In the genomic region with DNA sequence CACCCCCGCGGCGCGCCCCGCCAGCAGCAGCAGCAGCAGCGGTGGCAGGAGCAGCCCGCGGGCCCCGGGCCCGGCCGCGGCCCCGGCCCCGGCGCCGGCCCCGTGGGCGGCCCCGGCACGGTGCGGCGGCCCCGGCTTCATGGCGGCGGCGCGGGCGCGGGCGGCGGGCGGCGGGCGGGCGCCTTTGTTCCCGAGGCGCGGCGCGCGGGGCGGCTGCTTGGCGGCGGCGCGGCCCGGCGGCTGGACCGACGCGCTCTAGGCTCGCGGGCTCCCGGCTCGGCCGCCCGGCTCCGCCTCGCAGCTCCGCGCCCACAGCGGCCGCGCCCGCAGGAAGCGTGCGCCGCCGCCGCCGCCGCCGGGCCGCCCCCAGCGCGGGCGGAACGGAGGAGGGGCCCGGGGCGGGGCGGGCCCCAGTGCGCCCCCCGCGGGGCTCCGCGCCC, we compare ENCODE assay signal across 8 cellular contexts. TPM values are rescaled to one million over a fixed set of nuclear protein-coding genes. Genes with fewer than 3 reads are reported as not detected.
DNase-seq lines count a peak whose midpoint lies in the region; ATAC-seq and TF ChIP-seq lines count a peak whose summit lies in the region.

A gene with protein sequence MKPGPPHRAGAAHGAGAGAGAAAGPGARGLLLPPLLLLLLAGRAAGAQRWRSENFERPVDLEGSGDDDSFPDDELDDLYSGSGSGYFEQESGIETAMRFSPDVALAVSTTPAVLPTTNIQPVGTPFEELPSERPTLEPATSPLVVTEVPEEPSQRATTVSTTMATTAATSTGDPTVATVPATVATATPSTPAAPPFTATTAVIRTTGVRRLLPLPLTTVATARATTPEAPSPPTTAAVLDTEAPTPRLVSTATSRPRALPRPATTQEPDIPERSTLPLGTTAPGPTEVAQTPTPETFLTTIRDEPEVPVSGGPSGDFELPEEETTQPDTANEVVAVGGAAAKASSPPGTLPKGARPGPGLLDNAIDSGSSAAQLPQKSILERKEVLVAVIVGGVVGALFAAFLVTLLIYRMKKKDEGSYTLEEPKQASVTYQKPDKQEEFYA (minus strand): TSS at position 313 of the 440 bp plus-strand sequence. CDS start 172 bp downstream, at position 141.

- H3K27ac ChIP-seq in DND-41 (ENCODE audit: low read length) = no peak within 1 kb of the TSS
- no peak within 1 kb of the TSS for H3K27ac ChIP-seq in liver (ENCODE audit: low read depth in 1 of 2, low read length in 2 of 2)
- H3K27ac ChIP-seq in temporal lobe (ENCODE audit: low read depth, low read length) = peak within 1 kb of the TSS; percentile 65

- H2AFZ ChIP-seq in DND-41 (ENCODE audit: low read depth, low read length) = no peak within 1 kb of the TSS

- H4K20me1 ChIP-seq in DND-41 (ENCODE audit: insufficient read depth, low read length) = peaks cover 24% of the 10 kb centered on the region

- H3K27me3 ChIP-seq in DND-41 (ENCODE audit: insufficient read depth, low read length, poor library complexity) (peaks cover 35% of the 10 kb centered on the region), liver (ENCODE audit: control insufficient read depth in 4 of 4, insufficient read depth in 4 of 4, low read length in 3 of 4) (no peaks in the 10 kb centered on the region)

- TF ChIP-seq RAD21 in liver (IDR thresholded peaks at IDR 0.05) = no peak

- ATAC-seq in DND-41 (ENCODE audit: insufficient read depth, low read depth) = peak; percentile 69
- ATAC-seq in HG02938 (IDR thresholded peaks at IDR 0.05; ENCODE audit: unreplicated experiment) = no peak

- peak within 1 kb of the TSS; percentile 39 for H3K4me2 ChIP-seq in DND-41 (ENCODE audit: insufficient read depth, low read length)

- H3K4me1 ChIP-seq in DND-41 (ENCODE audit: insufficient read depth, low read length) (no peaks in the 10 kb centered on the region), liver (ENCODE audit: control insufficient read depth in 4 of 4, insufficient read depth in 4 of 4, low read length in 3 of 4) (peaks cover 0 to 10% (median 3%) of the 10 kb centered on the region in 4 donors)

- H3K36me3 ChIP-seq in DND-41 (ENCODE audit: insufficient read depth, low read length) = no peaks in the 10 kb centered on the region
- H3K36me3 ChIP-seq in liver (ENCODE audit: control insufficient read depth in 4 of 4, insufficient read depth in 3 of 4, low read depth in 1 of 4, low read length in 3 of 4) = no peaks in the 10 kb centered on the region

- H3K9me3 ChIP-seq in DND-41 (ENCODE audit: insufficient read depth, low read length, severe bottlenecking) = no peaks in the 10 kb centered on the region
- H3K9me3 ChIP-seq in liver (ENCODE audit: control insufficient read depth in 4 of 4, low read length in 3 of 4) = no peaks in the 10 kb centered on the region

- H3K9ac ChIP-seq in DND-41 (ENCODE audit: low read depth, low read length) (no peak within 1 kb of the TSS), liver (ENCODE audit: low read depth in 1 of 2, low read length in 2 of 2) (no peak within 1 kb of the TSS)

- DNase-seq in DND-41 (no peak), NCI-H226 (peak; percentile 28), cerebellum (ENCODE audit: low spot score) (peak; percentile 65)
- no peak for DNase-seq in stimulated activated CD4-positive, alpha-beta T cell treated with anti-CD3 and anti-CD28 coated beads, Interleukin-1b, Interleukin-23, amount 100 ng/mL, for 48 hours
- no peak for DNase-seq in stimulated activated naive CD4-positive, alpha-beta T cell (lab: John Stamatoyannopoulos, UW)

- H3K79me2 ChIP-seq in DND-41 (ENCODE audit: insufficient read depth, low read length) = no peaks in the 10 kb centered on the region

- H3K4me3 ChIP-seq in DND-41 (ENCODE audit: low read depth in 1 of 2, low read length in 2 of 2) = no peak within 1 kb of the TSS
- peak within 1 kb of the TSS in 1 of 3 donors; percentile 66 for H3K4me3 ChIP-seq in liver (ENCODE audit: low read depth in 1 of 3, low read length in 3 of 3)

- TF ChIP-seq CTCF in DND-41 (IDR thresholded peaks at IDR 0.05; ENCODE audit: borderline replicate concordance, extremely low read depth, low read length, poor library complexity, severe bottlenecking) = no peak
- no peak for TF ChIP-seq CTCF in liver (IDR thresholded peaks at IDR 0.05; ENCODE audit: low read depth, low read length, missing input control)

- WGBS in liver = 1% methylated on average over 84 of the region's 86 CpGs

TF ChIP-seq in liver, 16 proteins besides CTCF, POLR2A, EP300 and RAD21:
- no peak for TF ChIP-seq FOXA2 (IDR thresholded peaks at IDR 0.05)
- TF ChIP-seq NR2F2 (IDR thresholded peaks at IDR 0.05) = no peak
- TF ChIP-seq, protein P1, sequence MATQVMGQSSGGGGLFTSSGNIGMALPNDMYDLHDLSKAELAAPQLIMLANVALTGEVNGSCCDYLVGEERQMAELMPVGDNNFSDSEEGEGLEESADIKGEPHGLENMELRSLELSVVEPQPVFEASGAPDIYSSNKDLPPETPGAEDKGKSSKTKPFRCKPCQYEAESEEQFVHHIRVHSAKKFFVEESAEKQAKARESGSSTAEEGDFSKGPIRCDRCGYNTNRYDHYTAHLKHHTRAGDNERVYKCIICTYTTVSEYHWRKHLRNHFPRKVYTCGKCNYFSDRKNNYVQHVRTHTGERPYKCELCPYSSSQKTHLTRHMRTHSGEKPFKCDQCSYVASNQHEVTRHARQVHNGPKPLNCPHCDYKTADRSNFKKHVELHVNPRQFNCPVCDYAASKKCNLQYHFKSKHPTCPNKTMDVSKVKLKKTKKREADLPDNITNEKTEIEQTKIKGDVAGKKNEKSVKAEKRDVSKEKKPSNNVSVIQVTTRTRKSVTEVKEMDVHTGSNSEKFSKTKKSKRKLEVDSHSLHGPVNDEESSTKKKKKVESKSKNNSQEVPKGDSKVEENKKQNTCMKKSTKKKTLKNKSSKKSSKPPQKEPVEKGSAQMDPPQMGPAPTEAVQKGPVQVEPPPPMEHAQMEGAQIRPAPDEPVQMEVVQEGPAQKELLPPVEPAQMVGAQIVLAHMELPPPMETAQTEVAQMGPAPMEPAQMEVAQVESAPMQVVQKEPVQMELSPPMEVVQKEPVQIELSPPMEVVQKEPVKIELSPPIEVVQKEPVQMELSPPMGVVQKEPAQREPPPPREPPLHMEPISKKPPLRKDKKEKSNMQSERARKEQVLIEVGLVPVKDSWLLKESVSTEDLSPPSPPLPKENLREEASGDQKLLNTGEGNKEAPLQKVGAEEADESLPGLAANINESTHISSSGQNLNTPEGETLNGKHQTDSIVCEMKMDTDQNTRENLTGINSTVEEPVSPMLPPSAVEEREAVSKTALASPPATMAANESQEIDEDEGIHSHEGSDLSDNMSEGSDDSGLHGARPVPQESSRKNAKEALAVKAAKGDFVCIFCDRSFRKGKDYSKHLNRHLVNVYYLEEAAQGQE (IDR thresholded peaks at IDR 0.05) = no peak
- no peak for TF ChIP-seq HNF4A (conservative IDR thresholded peaks at IDR 0.05)

RNA-seq across cellular contexts. Expression of the gene that starts here (rescaled TPM):
- total RNA-seq in cerebellum (79.0 TPM), liver (10 to 100 TPM; 14.0 to 27.5 TPM), temporal lobe (98.1 TPM)
- polyA plus RNA-seq in liver = 10 to 100 TPM in 1 of 2 donors, 1 to 10 TPM in 1; 3.3 to 19.2 TPM

Comparison
In these comparisons a context has a peak if more than half of its experiments do, and no peak if none do; other contexts are left out.
1. DNase-seq: peak in NCI-H226 (single experiment) and cerebellum (single experiment); none in DND-41 (single experiment), stimulated activated CD4-positive, alpha-beta T cell treated with anti-CD3 and anti-CD28 coated beads, Interleukin-1b, Interleukin-23, amount 100 ng/mL, for 48 hours (single experiment) and stimulated activated naive CD4-positive, alpha-beta T cell (0 of 6).